1 cellular context compared by ENCODE assay signal in genomic region chr5:164002214-164002613, GRCh38.
TF ChIP-seq lines count a peak whose summit lies in the region.

No MANE protein-coding gene starts in this region.

TF ChIP-seq in GM23338, 12 proteins besides CTCF, POLR2A, EP300 and RAD21 (continued from another document):
- TF ChIP-seq, protein P1, sequence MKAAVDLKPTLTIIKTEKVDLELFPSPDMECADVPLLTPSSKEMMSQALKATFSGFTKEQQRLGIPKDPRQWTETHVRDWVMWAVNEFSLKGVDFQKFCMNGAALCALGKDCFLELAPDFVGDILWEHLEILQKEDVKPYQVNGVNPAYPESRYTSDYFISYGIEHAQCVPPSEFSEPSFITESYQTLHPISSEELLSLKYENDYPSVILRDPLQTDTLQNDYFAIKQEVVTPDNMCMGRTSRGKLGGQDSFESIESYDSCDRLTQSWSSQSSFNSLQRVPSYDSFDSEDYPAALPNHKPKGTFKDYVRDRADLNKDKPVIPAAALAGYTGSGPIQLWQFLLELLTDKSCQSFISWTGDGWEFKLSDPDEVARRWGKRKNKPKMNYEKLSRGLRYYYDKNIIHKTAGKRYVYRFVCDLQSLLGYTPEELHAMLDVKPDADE (IDR thresholded peaks at IDR 0.05): no peak
- TF ChIP-seq CREB1 (CRISPR knock-in tag; IDR thresholded peaks at IDR 0.05; ENCODE audit: low read depth): no peak
- no peak for TF ChIP-seq ZNF114 (CRISPR knock-in tag; IDR thresholded peaks at IDR 0.05)
- no peak for TF ChIP-seq ZNF462 (CRISPR knock-in tag; IDR thresholded peaks at IDR 0.05)
